Comparison of ENCODE assay signal across 8 cellular contexts in the genomic region with DNA sequence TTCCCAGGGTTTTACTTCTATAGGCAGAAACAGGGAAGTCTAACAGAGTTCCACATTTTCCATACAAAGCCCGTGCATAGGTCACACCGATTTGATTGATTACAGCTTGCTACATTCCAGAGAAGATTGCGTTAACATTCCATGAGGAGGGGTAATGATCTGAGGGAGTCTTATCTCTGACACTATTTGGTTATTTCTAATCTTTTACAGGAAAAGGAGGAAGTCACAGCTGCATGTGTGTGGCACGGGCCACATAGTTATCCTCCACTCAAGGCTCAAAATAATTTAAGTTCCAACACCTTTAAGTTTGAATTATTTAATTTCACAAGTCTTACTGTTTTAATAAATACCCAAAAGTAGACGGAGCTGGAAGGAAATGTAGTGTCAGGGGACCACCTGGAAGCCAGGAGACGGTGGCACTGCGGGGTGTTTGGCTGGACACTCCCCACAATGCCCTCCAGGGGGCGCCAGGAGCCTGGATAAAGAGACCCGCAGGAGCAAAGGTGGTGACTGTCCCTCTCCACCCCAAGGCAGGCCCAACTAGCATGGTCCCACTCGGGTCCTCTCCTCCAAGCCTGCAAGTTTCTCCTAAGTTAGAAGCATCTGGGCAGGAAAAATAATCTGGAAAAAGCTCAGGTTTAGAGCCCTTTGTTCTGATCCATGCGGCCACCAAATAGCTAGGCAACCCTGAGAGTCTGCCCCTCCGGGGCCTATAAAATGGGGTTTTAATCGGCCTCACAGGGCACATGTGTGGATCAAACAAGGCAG. TPM values are rescaled to one million over a fixed set of nuclear protein-coding genes. Genes with fewer than 3 reads are reported as not detected.
A peak's percentile ranks its signal among the peaks of the same experiment; 100 is the strongest.
DNase-seq lines count a peak whose midpoint lies in the region; ATAC-seq, FAIRE-seq and TF ChIP-seq lines count a peak whose summit lies in the region.

No MANE protein-coding gene starts in this region.

- DNase-seq in D721Med (ENCODE audit: insufficient read length, low spot score): peak; percentile 63
- peak; percentile 89 for DNase-seq in Karpas-422
- peak; percentile 56 to 78 for DNase-seq in SJCRH30
- peak; percentile 66 for DNase-seq in activated T-helper 9 cell treated with anti-CD3 and anti-CD28 coated beads, Interleukin-2, amount 50 U/mL, for 16 hours (ENCODE audit: low read depth)
- peak; percentile 77 for DNase-seq in germinal center (ENCODE audit: low spot score)
- peak; percentile 50 to 95 (median 78) for DNase-seq in posterior cingulate gyrus
- DNase-seq in uterus: peak; percentile 72 to 74

- H3K27me3 ChIP-seq in Karpas-422 (ENCODE audit: low read length): no peaks in the 10 kb centered on the region
- no peaks in the 10 kb centered on the region for H3K27me3 ChIP-seq in SJCRH30
- no peaks in the 10 kb centered on the region for H3K27me3 ChIP-seq in uterus

- H4K20me1 ChIP-seq in Karpas-422 (ENCODE audit: insufficient read depth, low read depth, low read length): 0 out of 2 replicates have a peak, but pooled peaks cover 2% of the 10 kb centered on the region

- no peaks in the 10 kb centered on the region for H3K36me3 ChIP-seq in Karpas-422 (ENCODE audit: insufficient read depth, low read length)
- H3K36me3 ChIP-seq in SJCRH30: no peaks in the 10 kb centered on the region
- H3K36me3 ChIP-seq in uterus: no peaks in the 10 kb centered on the region

- no peak overlapping the region for H3K4me2 ChIP-seq in Karpas-422 (ENCODE audit: low read depth, low read length, poor library complexity, severe bottlenecking)

- H3K9me3 ChIP-seq in Karpas-422 (ENCODE audit: low read length) (no peaks in the 10 kb centered on the region), SJCRH30 (replicated peaks) (no peaks in the 10 kb centered on the region), uterus (no peaks in the 10 kb centered on the region)

- H3K27ac ChIP-seq in Karpas-422 (ENCODE audit: low read length): no peak overlapping the region
- no peak overlapping the region for H3K27ac ChIP-seq in SJCRH30
- no peak overlapping the region for H3K27ac ChIP-seq in uterus

- TF ChIP-seq CTCF in D721Med (IDR thresholded peaks at IDR 0.05; ENCODE audit: insufficient read depth, missing control alignments): peak; percentile 78
- peak; percentile 85 to 97 (median 94) for TF ChIP-seq CTCF in uterus (IDR thresholded peaks at IDR 0.05)

- no peak overlapping the region for H3K4me3 ChIP-seq in Karpas-422 (ENCODE audit: low read length)
- H3K4me3 ChIP-seq in SJCRH30: no peak overlapping the region
- H3K4me3 ChIP-seq in uterus: no peak overlapping the region

- no peak for ATAC-seq in HG03457 (IDR thresholded peaks at IDR 0.05; ENCODE audit: unreplicated experiment)

- no peaks in the 10 kb centered on the region for H3K79me2 ChIP-seq in Karpas-422 (ENCODE audit: low read length)

- no peaks in the 10 kb centered on the region for H3K9me2 ChIP-seq in Karpas-422 (replicated peaks; ENCODE audit: insufficient read depth, low read length)

- intact Hi-C loops in posterior cingulate gyrus (cut with DNase I) (loop anchor here (2.0 kb wide), 1 partner anchor 96 kb away; no protein-coding TSS in a partner anchor), uterus (cut with DNase I; ENCODE audit: low total_unique reads) (loop anchor here (5.0 kb wide), 1 partner anchor 93 kb away; no protein-coding TSS in a partner anchor)

- no peak for TF ChIP-seq POLR2A in uterus (IDR thresholded peaks at IDR 0.05)

- FAIRE-seq in D721Med (lab: Jason Lieb, UNC): no peak

- H3K4me1 ChIP-seq in Karpas-422 (ENCODE audit: low read length): no peaks in the 10 kb centered on the region; the same call in 1 of the 2 replicates
- H3K4me1 ChIP-seq in SJCRH30: no peaks in the 10 kb centered on the region
- H3K4me1 ChIP-seq in uterus: no peaks in the 10 kb centered on the region

- no peak overlapping the region for H3K9ac ChIP-seq in Karpas-422 (ENCODE audit: low read length)

- H2AFZ ChIP-seq in Karpas-422 (ENCODE audit: low read length): no peak overlapping the region

RNA-seq across cellular contexts. Expression of a gene that starts 20.2 kb away (rescaled TPM):
- total RNA-seq in Karpas-422 (2014; rRNA removed; shearing (Covaris generic); ENCODE audit: low replicate concordance): not detected in 2 replicates
- 1.7 and 2.4 TPM in 2 replicates for total RNA-seq in SJCRH30 (2014; rRNA removed; shearing (Covaris generic))
- total RNA-seq in uterus: 10 to 100 TPM in 3 of 4 donors, 1 to 10 TPM in 1; 9.1 to 46.2 (median 36.5) TPM

RNA-seq across cellular contexts. Expression of a gene that starts 35.9 kb away (rescaled TPM):
- not detected in 2 replicates for total RNA-seq in Karpas-422 (2014; rRNA removed; shearing (Covaris generic); ENCODE audit: low replicate concordance)
- total RNA-seq in SJCRH30 (2014; rRNA removed; shearing (Covaris generic)): not detected in 2 replicates
- not detected for total RNA-seq in uterus

RNA-seq across cellular contexts. Expression of a gene that starts 50.6 kb away (rescaled TPM):
- not detected in 2 replicates for total RNA-seq in Karpas-422 (2014; rRNA removed; shearing (Covaris generic); ENCODE audit: low replicate concordance)
- not detected in 2 replicates for total RNA-seq in SJCRH30 (2014; rRNA removed; shearing (Covaris generic))
- total RNA-seq in uterus: not detected
